ENCODE assay signal across 8 cellular contexts in the genomic region with DNA sequence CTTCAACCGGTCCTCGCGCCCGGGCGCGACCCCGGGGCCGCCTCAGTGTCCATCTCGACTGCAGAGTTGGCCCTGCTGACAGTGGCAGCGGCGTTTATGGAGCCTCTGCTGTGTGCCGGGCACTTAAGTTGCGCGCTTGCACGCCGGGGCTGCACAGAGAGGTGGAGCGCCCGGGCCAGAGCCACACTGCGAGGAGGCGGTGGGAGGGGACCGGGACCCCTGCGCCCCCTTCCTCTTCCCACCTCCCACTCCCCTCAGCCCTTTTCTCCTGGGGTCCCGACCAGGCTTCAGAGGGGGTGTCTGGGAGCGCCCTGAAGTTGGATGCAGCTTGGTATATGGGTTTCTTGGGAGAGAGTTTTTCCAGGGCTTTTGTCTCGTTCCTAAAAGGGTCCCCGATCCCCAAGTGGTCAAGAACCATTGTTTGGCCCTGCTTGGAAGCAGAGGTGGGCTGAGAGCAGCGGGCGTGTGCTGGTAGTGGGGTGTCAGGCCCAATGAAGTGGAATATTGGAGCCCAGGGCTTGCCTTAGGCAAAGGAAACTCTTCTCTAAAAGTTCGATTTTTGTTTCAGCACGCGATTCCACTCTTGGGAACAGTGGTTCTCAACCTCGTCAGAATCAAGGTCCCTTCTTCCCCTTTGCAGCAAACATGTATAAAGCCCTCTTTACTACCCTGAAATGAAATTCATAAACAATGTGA. TPM values are rescaled to one million over a fixed set of nuclear protein-coding genes. Genes with fewer than 3 reads are reported as not detected.
A peak's percentile ranks its signal among the peaks of the same experiment; 100 is the strongest.
DNase-seq lines count a peak whose midpoint lies in the region; ATAC-seq and TF ChIP-seq lines count a peak whose summit lies in the region.

No MANE protein-coding gene starts in this region.

- H2AFZ ChIP-seq in mesenchymal stem cell (ENCODE audit: low read depth, low read length) = peak overlapping the region; percentile 100

- 6% methylated on average over 19 of the region's 32 CpGs for WGBS in mesenchymal stem cell
- WGBS in upper lobe of left lung, 2 donors = 2 to 4% methylated on average over 16 to 20 of the region's 32 CpGs

- H3K9me3 ChIP-seq in CD8-positive, alpha-beta memory T cell (ENCODE audit: low read length) = no peaks in the 10 kb centered on the region
- H3K9me3 ChIP-seq in mesenchymal stem cell (ENCODE audit: control insufficient read depth, low read length) = no peaks in the 10 kb centered on the region
- H3K9me3 ChIP-seq in upper lobe of left lung = no peaks in the 10 kb centered on the region

- peak overlapping the region; percentile 96 for H4K8ac ChIP-seq in mesenchymal stem cell (ENCODE audit: low read length)

- H3K9me3 Mint-ChIP-seq in CD8-positive, alpha-beta memory T cell = no peaks in the 10 kb centered on the region
- H3K9me3 Mint-ChIP-seq in central memory CD8-positive, alpha-beta T cell = no peaks in the 10 kb centered on the region

- H3K27ac Mint-ChIP-seq in CD8-positive, alpha-beta memory T cell = peak overlapping the region in 6 of 8 donors; percentile 57 to 91 (median 82)
- H3K27ac Mint-ChIP-seq in central memory CD8-positive, alpha-beta T cell (ENCODE audit: low read depth) = peak overlapping the region; percentile 67

- H4K91ac ChIP-seq in mesenchymal stem cell (ENCODE audit: low read length) = peak overlapping the region; percentile 85

- peak; percentile 26 for ATAC-seq in GM19452 (IDR thresholded peaks at IDR 0.05; ENCODE audit: unreplicated experiment)
- peak; percentile 38 for ATAC-seq in central memory CD8-positive, alpha-beta T cell (replicated peaks; ENCODE audit: extremely low read depth, poor library complexity, severe bottlenecking)
- peak in 1 of 2 donors; percentile 17 for ATAC-seq in upper lobe of left lung (ENCODE audit: low FRiP score in 2 of 2)

- peak overlapping the region; percentile 0 to 79 for H3K4ac ChIP-seq in mesenchymal stem cell (ENCODE audit: low read depth in 1 of 2, low read length in 2 of 2)

- CTCF ChIA-PET in CD8-positive, alpha-beta memory T cell (lab: Charles Lee) = no interaction called here

- POLR2A ChIA-PET in CD8-positive, alpha-beta memory T cell (lab: Charles Lee) = no interaction called here

- H2AK5ac ChIP-seq in mesenchymal stem cell (ENCODE audit: low read length, severe bottlenecking) = peak overlapping the region; percentile 22

- H3K23ac ChIP-seq in mesenchymal stem cell (ENCODE audit: low read length in 2 of 2) = peak overlapping the region; percentile 77 to 85

- H3K4me1 ChIP-seq in CD8-positive, alpha-beta memory T cell (ENCODE audit: insufficient read depth, low read length) = peaks cover 14% of the 10 kb centered on the region
- peaks cover 5% of the 10 kb centered on the region for H3K4me1 ChIP-seq in mesenchymal stem cell (ENCODE audit: control insufficient read depth, insufficient read depth, low read depth, low read length)
- peaks cover 13 to 25% (median 15%) of the 10 kb centered on the region in 4 donors for H3K4me1 ChIP-seq in upper lobe of left lung

- H3K14ac ChIP-seq in mesenchymal stem cell (ENCODE audit: low read length in 2 of 2) = peak overlapping the region; percentile 67 to 95

- no peak for DNase-seq in CD8-positive, alpha-beta memory T cell
- no peak for DNase-seq in LNCaP clone FGC (ENCODE audit: low read depth)
- no peak for DNase-seq in central memory CD8-positive, alpha-beta T cell (ENCODE audit: low spot score in 2 of 2)
- peak; percentile 41 for DNase-seq in mesenchymal stem cell
- peak in 1 of 2 donors; percentile 38 for DNase-seq in upper lobe of left lung
- DNase-seq in occipital lobe (lab: John Stamatoyannopoulos, UW) = no peak
- no peak for DNase-seq in NCI-H1417 treated with DMSO at 0.1 percent for 48 hours (lab: John Stamatoyannopoulos, UW)

- TF ChIP-seq CTCF in LNCaP clone FGC (IDR thresholded peaks at IDR 0.05; ENCODE audit: control insufficient read depth, extremely low read depth, insufficient read depth) (no peak), upper lobe of left lung (IDR thresholded peaks at IDR 0.05) (no peak)

- peak overlapping the region; percentile 99 for H2BK15ac ChIP-seq in mesenchymal stem cell (ENCODE audit: low read depth, poor library complexity, severe bottlenecking)

- no peak for TF ChIP-seq POLR2A in upper lobe of left lung (IDR thresholded peaks at IDR 0.05)

- peak overlapping the region; percentile 93 to 99 for H3K18ac ChIP-seq in mesenchymal stem cell (ENCODE audit: low read depth in 1 of 2, low read length in 2 of 2)

- H3K4me2 ChIP-seq in mesenchymal stem cell (ENCODE audit: low read length, poor library complexity, severe bottlenecking) = peak overlapping the region; percentile 95

- H3K9ac ChIP-seq in mesenchymal stem cell (ENCODE audit: low read length) = peak overlapping the region; percentile 92

- no peak overlapping the region for H2BK12ac ChIP-seq in mesenchymal stem cell (ENCODE audit: low read length in 2 of 2)

- H3K27me3 Mint-ChIP-seq in CD8-positive, alpha-beta memory T cell = peaks cover 1 to 6% of the 10 kb centered on the region in 2 donors
- no peaks in the 10 kb centered on the region for H3K27me3 Mint-ChIP-seq in central memory CD8-positive, alpha-beta T cell

- peak overlapping the region; percentile 61 for H3K4me3 ChIP-seq in CD8-positive, alpha-beta memory T cell (ENCODE audit: low read length)
- H3K4me3 ChIP-seq in LNCaP clone FGC (ENCODE audit: low read depth, low read length) (peak overlapping the region; percentile 78), mesenchymal stem cell (ENCODE audit: insufficient read depth in 1 of 2, low read depth in 1 of 2, low read length in 2 of 2) (peak overlapping the region; percentile 91 to 99), upper lobe of left lung (peak overlapping the region; percentile 81 to 95 (median 85))

- peaks cover 12 to 24% (median 20%) of the 10 kb centered on the region in 3 donors for H3K4me1 Mint-ChIP-seq in CD8-positive, alpha-beta memory T cell
- H3K4me1 Mint-ChIP-seq in central memory CD8-positive, alpha-beta T cell = peaks cover 8% of the 10 kb centered on the region

- TF ChIP-seq EP300 in upper lobe of left lung (IDR thresholded peaks at IDR 0.05) = no peak

- peaks cover 0 to 7% (median 2%) of the 10 kb centered on the region in 3 donors for H3K36me3 Mint-ChIP-seq in CD8-positive, alpha-beta memory T cell
- H3K36me3 Mint-ChIP-seq in central memory CD8-positive, alpha-beta T cell (ENCODE audit: insufficient read depth) = peaks cover 15% of the 10 kb centered on the region

- peak overlapping the region; percentile 53 for H3K27ac ChIP-seq in CD8-positive, alpha-beta memory T cell (ENCODE audit: low read depth, low read length)
- H3K27ac ChIP-seq in mesenchymal stem cell (ENCODE audit: low read length, poor library complexity, severe bottlenecking) (no peak overlapping the region), upper lobe of left lung (peak overlapping the region; percentile 85 to 95 (median 90))

- H3K4me3 Mint-ChIP-seq in CD8-positive, alpha-beta memory T cell = peak overlapping the region; percentile 79 to 94 (median 86)
- H3K4me3 Mint-ChIP-seq in central memory CD8-positive, alpha-beta T cell = peak overlapping the region; percentile 91

- no peaks in the 10 kb centered on the region for H3K36me3 ChIP-seq in CD8-positive, alpha-beta memory T cell (ENCODE audit: insufficient read depth, low read length)
- H3K36me3 ChIP-seq in mesenchymal stem cell (ENCODE audit: control insufficient read depth in 1 of 2, insufficient read depth in 2 of 2, low read depth in 1 of 2, low read length in 2 of 2) (peaks cover 0 to 6% of the 10 kb centered on the region in 2 experiments), upper lobe of left lung (no peaks in the 10 kb centered on the region)

- H2BK5ac ChIP-seq in mesenchymal stem cell (ENCODE audit: low read depth, low read length, poor library complexity, severe bottlenecking) = no peak overlapping the region

- H2BK120ac ChIP-seq in mesenchymal stem cell (ENCODE audit: low read depth, low read length) = peak overlapping the region; percentile 96

- no peaks in the 10 kb centered on the region for H3K27me3 ChIP-seq in CD8-positive, alpha-beta memory T cell (ENCODE audit: insufficient read depth, low read length, poor library complexity, severe bottlenecking)
- H3K27me3 ChIP-seq in mesenchymal stem cell (ENCODE audit: control insufficient read depth in 1 of 2, insufficient read depth in 1 of 2, low read length in 2 of 2) (peaks cover 0 to 3% of the 10 kb centered on the region in 2 experiments), upper lobe of left lung (no peaks in the 10 kb centered on the region)

- H3K79me1 ChIP-seq in mesenchymal stem cell (replicated peaks; ENCODE audit: low read length, poor library complexity, severe bottlenecking) = peaks cover 16% of the 10 kb centered on the region

RNA-seq across cellular contexts. Expression of gene MRTFB, which starts 0.6 kb away (rescaled TPM):
- total RNA-seq in CD8-positive, alpha-beta memory T cell = 10 to 100 TPM; 12.0 to 12.2 TPM
- 6.5 TPM for polyA plus RNA-seq in CD8-positive, alpha-beta memory T cell
- 14.5 TPM for polyA plus RNA-seq in mesenchymal stem cell (2013, experiment 1 of 2)
- 12.9 TPM for polyA plus RNA-seq in mesenchymal stem cell (2013, experiment 2 of 2)
- total RNA-seq in upper lobe of left lung = 100 to 1,000 TPM in 1 of 6 donors, 10 to 100 TPM in 5; 46.9 to 100 (median 66.7) TPM
- 36.3 TPM for total RNA-seq in occipital lobe
